1 cellular context compared by ENCODE assay signal in genomic region chr1:210260087-210260486, GRCh38.
TF ChIP-seq lines count a peak whose summit lies in the region.

No MANE protein-coding gene starts in this region.

TF ChIP-seq in H1, 55 proteins besides CTCF, POLR2A, EP300 and RAD21 (continued from another document):
- TF ChIP-seq EGR1 (IDR thresholded peaks at IDR 0.05; ENCODE audit: borderline replicate concordance, low read depth, low read length): no peak
- TF ChIP-seq BCL11A (IDR thresholded peaks at IDR 0.05; ENCODE audit: low read depth in 2 of 2, low read length in 2 of 2): no peak
- TF ChIP-seq ATF3 (IDR thresholded peaks at IDR 0.05; ENCODE audit: insufficient read depth, low read depth, low read length): no peak
- no peak for TF ChIP-seq SIX5 (IDR thresholded peaks at IDR 0.05; ENCODE audit: low read depth, low read length)
- TF ChIP-seq SIN3A (conservative IDR thresholded peaks at IDR 0.05 in 1 of 2, IDR thresholded peaks at IDR 0.05 in 1 of 2; ENCODE audit: low read depth in 1 of 2, low read length in 2 of 2): no peak
- TF ChIP-seq CREB1 (IDR thresholded peaks at IDR 0.05): no peak
- TF ChIP-seq CBX5 (IDR thresholded peaks at IDR 0.05; ENCODE audit: low read depth, low read length): no peak
- no peak for TF ChIP-seq TAF7 (optimal IDR thresholded peaks at IDR 0.05; ENCODE audit: borderline replicate concordance, low read depth, low read length)
